In genomic region chr9:89754223-89754622, GRCh38 we compare ENCODE assay signal across 3 cellular contexts.
A peak's percentile ranks its signal among the peaks of the same experiment; 100 is the strongest.
TF ChIP-seq lines count a peak whose summit lies in the region.

No MANE protein-coding gene starts in this region.

TF ChIP-seq in liver, 16 proteins besides CTCF, POLR2A, EP300 and RAD21:
- TF ChIP-seq RXRA (IDR thresholded peaks at IDR 0.05) (peak in 1 of 2 donors; percentile 16), SP1 (IDR thresholded peaks at IDR 0.05) (no peak), HNF4A (conservative IDR thresholded peaks at IDR 0.05) (peak; percentile 56 to 67)

TF ChIP-seq in HepG2, 621 proteins besides CTCF, POLR2A, EP300 and RAD21:
- TF ChIP-seq PRDM10 (CRISPR knock-in tag; IDR thresholded peaks at IDR 0.05; ENCODE audit: low read depth) (no peak), FOXC1 (CRISPR knock-in tag; IDR thresholded peaks at IDR 0.05; ENCODE audit: borderline replicate concordance) (no peak), MTF1 (CRISPR knock-in tag; IDR thresholded peaks at IDR 0.05) (no peak), REXO4 (CRISPR knock-in tag; IDR thresholded peaks at IDR 0.05; ENCODE audit: borderline replicate concordance) (no peak), TARDBP (CRISPR knock-in tag; IDR thresholded peaks at IDR 0.05) (no peak), ZHX1 (CRISPR knock-in tag; IDR thresholded peaks at IDR 0.05; ENCODE audit: low read depth) (no peak), ZBTB34 (CRISPR knock-in tag; IDR thresholded peaks at IDR 0.05) (no peak), ZFP36L1 (CRISPR knock-in tag; IDR thresholded peaks at IDR 0.05) (no peak), ZNF10 (CRISPR knock-in tag; IDR thresholded peaks at IDR 0.05; ENCODE audit: borderline replicate concordance, low read depth) (no peak), SAFB2 (CRISPR knock-in tag; IDR thresholded peaks at IDR 0.05; ENCODE audit: borderline replicate concordance, low read depth) (no peak), HNF4A (CRISPR knock-in tag; IDR thresholded peaks at IDR 0.05) (no peak), TCF7L2 (IDR thresholded peaks at IDR 0.05; ENCODE audit: low read depth, low read length) (no peak), TRIM22 (IDR thresholded peaks at IDR 0.05) (no peak), PBX3 (CRISPR knock-in tag; IDR thresholded peaks at IDR 0.05; ENCODE audit: borderline replicate concordance) (no peak), ZNF777 (CRISPR knock-in tag; IDR thresholded peaks at IDR 0.05) (no peak)

TF ChIP-seq in H1, 55 proteins besides CTCF, POLR2A, EP300 and RAD21:
- TF ChIP-seq EGR1 (IDR thresholded peaks at IDR 0.05; ENCODE audit: borderline replicate concordance, low read depth, low read length), result no peak
- no peak for TF ChIP-seq CBX5 (IDR thresholded peaks at IDR 0.05; ENCODE audit: low read depth, low read length)
- no peak for TF ChIP-seq NANOG (IDR thresholded peaks at IDR 0.05; ENCODE audit: insufficient read depth, low read depth, low read length, poor library complexity, severe bottlenecking)
- TF ChIP-seq BRCA1 (IDR thresholded peaks at IDR 0.05; ENCODE audit: low read depth, low read length), result no peak
- no peak for TF ChIP-seq TAF7 (optimal IDR thresholded peaks at IDR 0.05; ENCODE audit: borderline replicate concordance, low read depth, low read length)
- TF ChIP-seq SP2 (IDR thresholded peaks at IDR 0.05; ENCODE audit: low read length), result no peak
- no peak for TF ChIP-seq KDM5A (IDR thresholded peaks at IDR 0.05; ENCODE audit: low read length)
- no peak for TF ChIP-seq RBBP5 (IDR thresholded peaks at IDR 0.05; ENCODE audit: borderline replicate concordance, low read depth, low read length)
- TF ChIP-seq USF2 (IDR thresholded peaks at IDR 0.05; ENCODE audit: low read length), result no peak
- TF ChIP-seq TCF12 (IDR thresholded peaks at IDR 0.05; ENCODE audit: low read depth, low read length), result no peak
- no peak for TF ChIP-seq NRF1 (IDR thresholded peaks at IDR 0.05; ENCODE audit: low read depth, low read length)
- no peak for TF ChIP-seq SIN3A (conservative IDR thresholded peaks at IDR 0.05 in 1 of 2, IDR thresholded peaks at IDR 0.05 in 1 of 2; ENCODE audit: low read depth in 1 of 2, low read length in 2 of 2)
- TF ChIP-seq CREB1 (IDR thresholded peaks at IDR 0.05), result no peak
- TF ChIP-seq YY1 (IDR thresholded peaks at IDR 0.05; ENCODE audit: low read depth, low read length), result no peak
- TF ChIP-seq CTBP2 (IDR thresholded peaks at IDR 0.05; ENCODE audit: borderline replicate concordance, insufficient read depth, insufficient read length, low read length), result no peak
- TF ChIP-seq FOSL1 (IDR thresholded peaks at IDR 0.05; ENCODE audit: insufficient read depth, low read depth, low read length), result no peak
- TF ChIP-seq CBX8 (IDR thresholded peaks at IDR 0.05; ENCODE audit: borderline replicate concordance, low read depth, low read length), result no peak
- TF ChIP-seq SP4 (IDR thresholded peaks at IDR 0.05; ENCODE audit: low read length), result no peak
- no peak for TF ChIP-seq KDM1A (IDR thresholded peaks at IDR 0.05; ENCODE audit: borderline replicate concordance, low read length)
TF ChIP-seq in H1: peak in this region for 0.
